In the genomic region with DNA sequence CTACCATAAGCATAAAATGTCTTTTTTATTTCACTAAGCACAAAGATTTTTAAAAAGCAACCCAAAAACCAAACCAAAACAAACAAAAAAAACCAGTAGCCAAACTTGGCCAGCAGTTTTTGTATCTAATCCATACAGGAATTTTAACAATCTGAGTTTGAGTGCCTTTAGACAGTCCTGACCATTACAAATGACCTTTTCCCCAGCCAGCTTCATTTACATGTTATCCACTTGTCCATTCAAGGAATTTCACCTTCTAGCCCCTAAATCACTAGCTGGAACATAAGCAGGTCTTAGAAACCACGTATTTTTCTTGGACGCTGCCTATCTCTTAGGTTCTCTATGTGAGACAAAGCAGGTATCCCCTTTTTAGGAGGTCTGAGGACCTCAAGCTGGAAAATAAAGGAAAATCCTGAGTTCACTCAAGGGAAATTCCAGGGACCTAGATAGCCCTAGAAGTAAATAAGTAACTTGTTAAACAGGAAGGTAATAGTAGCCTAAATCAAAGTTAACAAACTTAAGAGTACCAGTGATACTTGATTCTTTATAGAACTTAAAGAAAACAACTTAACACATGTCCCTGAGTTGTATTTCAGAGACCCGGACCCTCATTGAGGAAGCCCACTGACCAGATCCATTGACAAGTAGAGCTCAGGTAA, we compare ENCODE assay signal across 19 cellular contexts. TPM values are rescaled to one million over a fixed set of nuclear protein-coding genes. Genes with fewer than 3 reads are reported as not detected.
A peak's percentile ranks its signal among the peaks of the same experiment; 100 is the strongest.
DNase-seq lines count a peak whose midpoint lies in the region; ATAC-seq, FAIRE-seq and TF ChIP-seq lines count a peak whose summit lies in the region.
"Had no signal": no experiment of that assay in that cellular context is flagged by ENCODE, and none has a peak within 500 bp of the region (broad histone marks: within the 10 kb centered on the region; RNA-seq: fewer than 3 reads in every experiment).

No MANE protein-coding gene starts in this region.

- no peak for TF ChIP-seq RAD21 in A549 (conservative IDR thresholded peaks at IDR 0.05 in 1 of 2, IDR thresholded peaks at IDR 0.05 in 1 of 2)

- H3K4me3 ChIP-seq in A549 (no peak overlapping the region), HUES48 (ENCODE audit: low read depth, low read length) (no peak overlapping the region), endodermal cell (ENCODE audit: low read length) (no peak overlapping the region)
- H3K4me3 ChIP-seq: esophagus muscularis mucosa, heart right ventricle had no signal

- peak in 1 of 2 experiments; percentile 45; a peak in 4 of 6 replicates for ATAC-seq in A549
- ATAC-seq: left cardiac atrium had no signal

- POLR2A ChIA-PET in A549 (lab: Yijun Ruan, JAX) = interaction anchor here (1.3 kb wide), 1 partner anchor 34 kb away, joined by 3 read pairs; the partner anchor contains the start of genes CIP2A and DZIP3

- H3K27me3 ChIP-seq in HUES48 (ENCODE audit: control insufficient read depth, insufficient read depth, low read length) = no peaks in the 10 kb centered on the region
- no peaks in the 10 kb centered on the region for H3K27me3 ChIP-seq in endodermal cell (ENCODE audit: control insufficient read depth, insufficient read depth, low read length, poor library complexity, severe bottlenecking)
- H3K27me3 ChIP-seq: esophagus muscularis mucosa, heart right ventricle had no signal

- H3K4me1 Mint-ChIP-seq in endodermal cell = peaks cover 15% of the 10 kb centered on the region
- H3K4me1 Mint-ChIP-seq in nephron = peaks cover 12% of the 10 kb centered on the region

- H3K9ac ChIP-seq in HUES48 (ENCODE audit: low read depth, low read length) = no peak overlapping the region
- no peak overlapping the region for H3K9ac ChIP-seq in endodermal cell (ENCODE audit: extremely low read depth, low read length, poor library complexity, severe bottlenecking)

- WGBS in A549 (ENCODE audit: missing lambda C conversion rate) = 39% methylated on average over 3 of the region's 3 CpGs
- WGBS in endodermal cell (ENCODE audit: insufficient coverage in 1 of 2, insufficient read length in 1 of 2), 2 experiments = 83 to 90% methylated on average over 3 of the region's 3 CpGs

- TF ChIP-seq CTCF in A549 (IDR thresholded peaks at IDR 0.05) = no peak
- TF ChIP-seq CTCF in endodermal cell (conservative IDR thresholded peaks at IDR 0.05) = no peak
- TF ChIP-seq CTCF in nephron (IDR thresholded peaks at IDR 0.05; ENCODE audit: unreplicated experiment in 3 of 3) = no peak

- TF ChIP-seq POLR2A in A549 (IDR thresholded peaks at IDR 0.05; ENCODE audit: low read length) = no peak

- no peaks in the 10 kb centered on the region for H3K9me3 Mint-ChIP-seq in endodermal cell
- no peaks in the 10 kb centered on the region for H3K9me3 Mint-ChIP-seq in nephron
- H3K9me3 Mint-ChIP-seq: activated CD4-positive, alpha-beta memory T cell treated with anti-CD3 and anti-CD28 coated beads, Interleukin-2, amount 10 ng/mL, durations not matched to agents 7 days and 5 days; dendritic cell treated with granulocyte-macrophage colony-stimulating factor and Interleukin-4, amounts not matched to agents 40 ng/mL and 50 ng/mL, for 4 days had no signal

- H3K27me3 Mint-ChIP-seq in endodermal cell (ENCODE audit: insufficient read depth) = no peaks in the 10 kb centered on the region
- H3K27me3 Mint-ChIP-seq in nephron (ENCODE audit: low read depth) = no peaks in the 10 kb centered on the region
- H3K27me3 Mint-ChIP-seq: activated CD4-positive, alpha-beta memory T cell treated with anti-CD3 and anti-CD28 coated beads, Interleukin-2, amount 10 ng/mL, durations not matched to agents 7 days and 5 days; dendritic cell treated with granulocyte-macrophage colony-stimulating factor and Interleukin-4, amounts not matched to agents 40 ng/mL and 50 ng/mL, for 4 days had no signal

- TF ChIP-seq EP300 in A549 (IDR thresholded peaks at IDR 0.05) = no peak

- peaks cover 25% of the 10 kb centered on the region for H3K36me3 Mint-ChIP-seq in endodermal cell (ENCODE audit: low read depth)
- peaks cover 20% of the 10 kb centered on the region for H3K36me3 Mint-ChIP-seq in nephron (ENCODE audit: low read depth)

- DNase-seq in A549 (ENCODE audit: low read depth in 1 of 2, low spot score in 1 of 2) = no peak
- no peak for DNase-seq in endodermal cell
- DNase-seq in hypothalamus (lab: John Stamatoyannopoulos, UW) = no peak
- no peak for DNase-seq in ureter (ENCODE audit: low spot score)
- DNase-seq in NCI-H774 (lab: John Stamatoyannopoulos, UW) = no peak
- DNase-seq in NCI-H187 treated with DMSO at 0.1 percent for 48 hours (lab: John Stamatoyannopoulos, UW) = no peak
- DNase-seq: activated CD4-positive, alpha-beta memory T cell treated with anti-CD3 and anti-CD28 coated beads, Interleukin-2, amount 10 ng/mL, durations not matched to agents 7 days and 5 days; GF-D8; heart right ventricle; left cardiac atrium; NCI-H1105; NCI-H2171; NCI-H748 treated with DMSO at 0.1 percent for 48 hours; WERI-Rb-1 had no signal

- H3K9me3 ChIP-seq in A549 (no peaks in the 10 kb centered on the region), HUES48 (ENCODE audit: control insufficient read depth, insufficient read depth, low read length) (no peaks in the 10 kb centered on the region), endodermal cell (ENCODE audit: control insufficient read depth, low read length) (no peaks in the 10 kb centered on the region)
- H3K9me3 ChIP-seq: esophagus muscularis mucosa, heart right ventricle had no signal

- H3K36me3 ChIP-seq in HUES48 (ENCODE audit: control insufficient read depth, insufficient read depth, low read length) (peaks cover 99% of the 10 kb centered on the region), endodermal cell (ENCODE audit: control insufficient read depth, insufficient read depth, low read length) (peaks cover 58% of the 10 kb centered on the region)

- H3K4me3 Mint-ChIP-seq in endodermal cell (no peak overlapping the region), nephron (peak overlapping the region in 2 of 3 experiments; percentile 44 to 45)
- H3K4me3 Mint-ChIP-seq: activated CD4-positive, alpha-beta memory T cell treated with anti-CD3 and anti-CD28 coated beads, Interleukin-2, amount 10 ng/mL, durations not matched to agents 7 days and 5 days; dendritic cell treated with granulocyte-macrophage colony-stimulating factor and Interleukin-4, amounts not matched to agents 40 ng/mL and 50 ng/mL, for 4 days had no signal

- no peak for FAIRE-seq in A549 (lab: Jason Lieb, UNC)
- FAIRE-seq: urothelium cell line had no signal

- peak overlapping the region; percentile 39 to 54 for H3K27ac ChIP-seq in A549
- peak overlapping the region; percentile 59 for H3K27ac ChIP-seq in HUES48 (ENCODE audit: low read depth, low read length)
- H3K27ac ChIP-seq in endodermal cell (ENCODE audit: low read depth, low read length) = no peak overlapping the region
- H3K27ac ChIP-seq: esophagus muscularis mucosa, heart right ventricle, WERI-Rb-1 had no signal

- CTCF ChIA-PET in A549 (lab: Yijun Ruan, JAX) = interaction anchor here (0.9 to 5.9 kb wide), 2 partner anchors 63 to 68 kb away, joined by 3 to 96 read pairs; no protein-coding TSS in a partner anchor

- peaks cover 23% of the 10 kb centered on the region for H3K4me1 ChIP-seq in A549
- H3K4me1 ChIP-seq in HUES48 (ENCODE audit: control insufficient read depth, insufficient read depth, low read length) = 0 out of 2 replicates have a peak, but pooled peaks cover 2% of the 10 kb centered on the region
- peaks cover 11% of the 10 kb centered on the region for H3K4me1 ChIP-seq in endodermal cell (ENCODE audit: control insufficient read depth, insufficient read depth, low read length)

- H3K4me2 ChIP-seq in A549 = peak overlapping the region; percentile 64

- peak overlapping the region; percentile 85 for H3K27ac Mint-ChIP-seq in endodermal cell
- peak overlapping the region; percentile 92 to 95 (median 94) for H3K27ac Mint-ChIP-seq in nephron
- H3K27ac Mint-ChIP-seq: activated CD4-positive, alpha-beta memory T cell treated with anti-CD3 and anti-CD28 coated beads, Interleukin-2, amount 10 ng/mL, durations not matched to agents 7 days and 5 days; dendritic cell treated with granulocyte-macrophage colony-stimulating factor and Interleukin-4, amounts not matched to agents 40 ng/mL and 50 ng/mL, for 4 days had no signal

TF ChIP-seq in A549, 52 proteins besides CTCF, POLR2A, EP300 and RAD21 (continues in another document):
- no peak for TF ChIP-seq ZC3H11A (IDR thresholded peaks at IDR 0.05)
- no peak for TF ChIP-seq PHF8 (IDR thresholded peaks at IDR 0.05; ENCODE audit: borderline replicate concordance, low read depth)

RNA-seq across cellular contexts. Expression of gene CIP2A, which starts 34.2 kb away (rescaled TPM):
- polyA plus RNA-seq in A549 (2011; rRNA removed) (31.8 and 32.6 TPM in 2 replicates), A549 (2017; fragmentation: RNase III; extraction: RNeasy Plus Mini Kit Qiagen cat#74134 plus additional on column Dnase treatment) (29.3 to 33.0 TPM (median 30.7 TPM) in 3 replicates)
- 21.1 and 22.9 TPM in 2 replicates for polyA plus RNA-seq in A549 (2012; cell fraction: cytosol; rRNA removed)
- 10.1 and 10.3 TPM in 2 replicates for polyA plus RNA-seq in A549 (2012; cell fraction: nucleus; rRNA removed)
- polyA minus RNA-seq in A549 (2011; rRNA and poly(A)+ RNA removed) = 34.4 and 59.2 TPM in 2 replicates
- total RNA-seq in endodermal cell (10 to 100 TPM; 30.3 to 43.6 TPM), ureter (7.1 TPM)
- 35.8 TPM for polyA plus RNA-seq in endodermal cell (2013, experiment 1 of 2)
- 35.6 TPM for polyA plus RNA-seq in endodermal cell (2013, experiment 2 of 2)

RNA-seq across cellular contexts. Expression of gene DZIP3, which starts 34.5 kb away (rescaled TPM):
- polyA plus RNA-seq in A549 (2011; rRNA removed) (15.6 and 22.2 TPM in 2 replicates), A549 (2017; fragmentation: RNase III; extraction: RNeasy Plus Mini Kit Qiagen cat#74134 plus additional on column Dnase treatment) (8.1 to 10.1 TPM (median 9.1 TPM) in 3 replicates)
- 3.0 and 3.1 TPM in 2 replicates for polyA plus RNA-seq in A549 (2012; cell fraction: cytosol; rRNA removed)
- polyA plus RNA-seq in A549 (2012; cell fraction: nucleus; rRNA removed) = 4.4 and 6.0 TPM in 2 replicates
- 6.7 and 8.3 TPM in 2 replicates for polyA minus RNA-seq in A549 (2011; rRNA and poly(A)+ RNA removed)
- total RNA-seq in endodermal cell (10 to 100 TPM; 24.2 to 40.8 TPM), ureter (22.8 TPM)
- polyA plus RNA-seq in endodermal cell (2013, experiment 1 of 2) = 31.0 TPM
- 28.3 TPM for polyA plus RNA-seq in endodermal cell (2013, experiment 2 of 2)

RNA-seq across cellular contexts. Expression of gene MYH15, which starts 44.6 kb away (rescaled TPM):
- polyA plus RNA-seq in A549 (2011; rRNA removed) = 0.29 and 0.39 TPM in 2 replicates
- polyA plus RNA-seq in A549 (2012; cell fraction: cytosol; rRNA removed) = 0.01 and 0.04 TPM in 2 replicates
- polyA plus RNA-seq in A549 (2012; cell fraction: nucleus; rRNA removed) = 0.06 and 0.12 TPM in 2 replicates
- polyA plus RNA-seq in A549 (2017; fragmentation: RNase III; extraction: RNeasy Plus Mini Kit Qiagen cat#74134 plus additional on column Dnase treatment) = 0.81 to 2.4 TPM (median 1.7 TPM) in 3 replicates
- 0.17 and 0.19 TPM in 2 replicates for polyA minus RNA-seq in A549 (2011; rRNA and poly(A)+ RNA removed)
- total RNA-seq in endodermal cell = under 1 TPM; 0.07 to 0.15 TPM
- 0.46 TPM for polyA plus RNA-seq in endodermal cell (2013, experiment 1 of 2)
- 0.21 TPM for polyA plus RNA-seq in endodermal cell (2013, experiment 2 of 2)
- 0.52 TPM for total RNA-seq in ureter
